In the genomic region with DNA sequence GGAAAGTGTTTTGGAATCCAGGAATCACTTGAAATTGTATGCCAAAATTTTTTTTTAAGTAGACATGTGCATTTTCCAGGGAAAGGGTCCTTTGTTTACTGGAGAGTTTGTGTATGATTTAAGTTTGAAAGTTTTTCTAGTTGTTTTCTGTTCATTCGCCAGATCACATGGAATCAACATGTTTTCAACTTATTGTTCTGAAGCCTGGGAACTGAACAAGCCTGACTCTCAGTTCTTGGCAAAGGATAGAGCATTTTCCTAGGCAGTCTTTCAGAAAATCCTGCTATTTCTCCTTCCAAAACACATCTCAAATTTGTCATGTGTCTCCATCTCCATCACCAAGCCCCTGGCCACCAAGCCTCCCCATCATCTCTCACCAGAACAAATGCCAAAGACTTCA, we compare ENCODE assay signal across 16 cellular contexts.
"Had no signal": no experiment of that assay in that cellular context is flagged by ENCODE, and none has a peak within 500 bp of the region (broad histone marks: within the 10 kb centered on the region; RNA-seq: fewer than 3 reads in every experiment).

No MANE protein-coding gene starts in this region.

- H3K27me3 Mint-ChIP-seq: activated T-cell treated with anti-CD3 and anti-CD28 coated beads, Interleukin-2, amount 50 U/mL, for 24 hours; effector memory CD8-positive, alpha-beta T cell had no signal

- H3K9ac ChIP-seq: parathyroid adenoma, SK-N-SH had no signal

- DNase-seq: activated CD4-positive, alpha-beta T cell treated with anti-CD3 and anti-CD28 coated beads for 48 hours; activated CD4-positive, CD25-positive, alpha-beta regulatory T cell; activated CD8-positive, alpha-beta T cell treated with anti-CD3 and anti-CD28 coated beads, Interleukin-2, amount 10 ng/mL, durations not matched to agents 7 days and 5 days; activated naive CD4-positive, alpha-beta T cell treated with anti-CD3 and anti-CD28 coated beads, Interleukin-2, amount 50 U/mL, for 16 hours; activated T-cell treated with anti-CD3 and anti-CD28 coated beads, Interleukin-2, amount 50 U/mL, for 24 hours; effector memory CD8-positive, alpha-beta T cell; foreskin melanocyte; heart right ventricle; SK-N-SH; stimulated activated naive B cell treated with anti-CD40 and anti-IgM and Interleukin-4, amounts not matched to agents 10 μg/mL and 1 μg/mL and 100 μg/mL, for 72 hours; T-cell had no signal

- H2AFZ ChIP-seq: parathyroid adenoma had no signal

- H3K9me3 Mint-ChIP-seq: activated T-cell treated with anti-CD3 and anti-CD28 coated beads, Interleukin-2, amount 50 U/mL, for 24 hours; effector memory CD8-positive, alpha-beta T cell; natural killer cell treated with Interleukin-12 subunit alpha and Interleukin-12 subunit beta and Interleukin-15 and Interleukin-18, amount 100 ng/mL, for 72 hours; T-cell had no signal

- H3K36me3 ChIP-seq: heart right ventricle, neutrophil, tibial nerve had no signal

- H3K79me2 ChIP-seq: parathyroid adenoma had no signal

- H3K9me3 ChIP-seq: heart right ventricle, neutrophil, SK-N-SH, tibial nerve had no signal

- H3K4me3 ChIP-seq: heart right ventricle, tibial nerve had no signal

- H3K36me3 Mint-ChIP-seq: natural killer cell treated with Interleukin-12 subunit alpha and Interleukin-12 subunit beta and Interleukin-15 and Interleukin-18, amount 100 ng/mL, for 72 hours; stimulated activated naive B cell treated with anti-CD40 and anti-IgM and Interleukin-4, amounts not matched to agents 10 μg/mL and 1 μg/mL and 100 μg/mL, for 72 hours; T-cell had no signal

- H3K4me2 ChIP-seq: SK-N-SH had no signal

- H3K4me1 ChIP-seq: parathyroid adenoma had no signal

- H3K27ac ChIP-seq: epithelial cell of prostate, neutrophil, parathyroid adenoma had no signal

- H3K27me3 ChIP-seq: tibial nerve had no signal

- H3K4me3 Mint-ChIP-seq: activated CD8-positive, alpha-beta T cell treated with anti-CD3 and anti-CD28 coated beads, Interleukin-2, amount 10 ng/mL, durations not matched to agents 7 days and 5 days; activated T-cell treated with anti-CD3 and anti-CD28 coated beads, Interleukin-2, amount 50 U/mL, for 24 hours; effector memory CD8-positive, alpha-beta T cell; natural killer cell treated with Interleukin-12 subunit alpha and Interleukin-12 subunit beta and Interleukin-15 and Interleukin-18, amount 100 ng/mL, for 72 hours; stimulated activated naive B cell treated with anti-CD40 and anti-IgM and Interleukin-4, amounts not matched to agents 10 μg/mL and 1 μg/mL and 100 μg/mL, for 72 hours; T-cell had no signal

- H3K27ac Mint-ChIP-seq: activated CD8-positive, alpha-beta T cell treated with anti-CD3 and anti-CD28 coated beads, Interleukin-2, amount 10 ng/mL, durations not matched to agents 7 days and 5 days; activated T-cell treated with anti-CD3 and anti-CD28 coated beads, Interleukin-2, amount 50 U/mL, for 24 hours; effector memory CD8-positive, alpha-beta T cell; natural killer cell treated with Interleukin-12 subunit alpha and Interleukin-12 subunit beta and Interleukin-15 and Interleukin-18, amount 100 ng/mL, for 72 hours; stimulated activated naive B cell treated with anti-CD40 and anti-IgM and Interleukin-4, amounts not matched to agents 10 μg/mL and 1 μg/mL and 100 μg/mL, for 72 hours; T-cell had no signal

- H3K4me1 Mint-ChIP-seq: stimulated activated naive B cell treated with anti-CD40 and anti-IgM and Interleukin-4, amounts not matched to agents 10 μg/mL and 1 μg/mL and 100 μg/mL, for 72 hours; T-cell had no signal
